ENCODE assay signal across 1 cellular context in genomic region chr5:122846051-122846567, GRCh38.
TF ChIP-seq lines count a peak whose summit lies in the region.

No MANE protein-coding gene starts in this region.

TF ChIP-seq in HepG2, 621 proteins besides CTCF, POLR2A, EP300 and RAD21 (continued from another document and continues in another):
- TF ChIP-seq ZNF333 (CRISPR knock-in tag; IDR thresholded peaks at IDR 0.05; ENCODE audit: borderline replicate concordance) (no peak), NR2F1 (CRISPR knock-in tag; IDR thresholded peaks at IDR 0.05) (no peak), PRPF4 (IDR thresholded peaks at IDR 0.05; ENCODE audit: low read depth, low read length, poor library complexity, severe bottlenecking) (no peak), FOXA1 (IDR thresholded peaks at IDR 0.05) (no peak), FOXA1 (CRISPR knock-in tag; IDR thresholded peaks at IDR 0.05) (peak; percentile 7; the same call in 1 of the 2 replicates), ZNF367 (CRISPR knock-in tag; IDR thresholded peaks at IDR 0.05; ENCODE audit: borderline replicate concordance) (no peak), REXO4 (CRISPR knock-in tag; IDR thresholded peaks at IDR 0.05; ENCODE audit: borderline replicate concordance) (no peak), ZNF513 (CRISPR knock-in tag; conservative IDR thresholded peaks at IDR 0.05) (no peak), RFXANK (CRISPR knock-in tag; IDR thresholded peaks at IDR 0.05) (no peak), ZNF550 (CRISPR knock-in tag; IDR thresholded peaks at IDR 0.05; ENCODE audit: borderline replicate concordance) (no peak), ZBTB8A (CRISPR knock-in tag; IDR thresholded peaks at IDR 0.05; ENCODE audit: borderline replicate concordance, low read depth) (no peak), ZNF746 (CRISPR knock-in tag; IDR thresholded peaks at IDR 0.05) (no peak), PRMT3 (CRISPR knock-in tag; IDR thresholded peaks at IDR 0.05; ENCODE audit: borderline replicate concordance, low read depth) (no peak), ZNF451 (CRISPR knock-in tag; IDR thresholded peaks at IDR 0.05) (no peak), ZFX (CRISPR knock-in tag; IDR thresholded peaks at IDR 0.05; ENCODE audit: low read depth) (no peak), GTF3A (CRISPR knock-in tag; conservative IDR thresholded peaks at IDR 0.05) (no peak), SPEN (CRISPR knock-in tag; IDR thresholded peaks at IDR 0.05; ENCODE audit: low read depth) (no peak), ZNF782 (CRISPR knock-in tag; IDR thresholded peaks at IDR 0.05; ENCODE audit: borderline replicate concordance) (no peak), CSRNP1 (CRISPR knock-in tag; IDR thresholded peaks at IDR 0.05) (no peak), MNT (IDR thresholded peaks at IDR 0.05) (no peak), STAT5B (CRISPR knock-in tag; IDR thresholded peaks at IDR 0.05) (no peak), ZNF264 (CRISPR knock-in tag; IDR thresholded peaks at IDR 0.05) (no peak), SRSF9 (IDR thresholded peaks at IDR 0.05; ENCODE audit: borderline replicate concordance, insufficient read depth, low read depth, low read length, poor library complexity, severe bottlenecking) (no peak), ZNF546 (CRISPR knock-in tag; conservative IDR thresholded peaks at IDR 0.05) (no peak), NR2F2 (IDR thresholded peaks at IDR 0.05; ENCODE audit: borderline replicate concordance, low read depth) (0 out of 2 replicates have a peak, but pooled peaks have one; percentile 32), ATRX (CRISPR knock-in tag; IDR thresholded peaks at IDR 0.05; ENCODE audit: borderline replicate concordance) (no peak), TIGD3 (CRISPR knock-in tag; IDR thresholded peaks at IDR 0.05; ENCODE audit: borderline replicate concordance) (0 out of 2 replicates have a peak, but pooled peaks have one; percentile 35), ZNF776 (CRISPR knock-in tag; IDR thresholded peaks at IDR 0.05) (no peak), POLR2G (IDR thresholded peaks at IDR 0.05; ENCODE audit: low read depth, low read length) (no peak), FOSL1 (CRISPR knock-in tag; IDR thresholded peaks at IDR 0.05; ENCODE audit: borderline replicate concordance) (no peak), ZBTB33 (CRISPR knock-in tag; IDR thresholded peaks at IDR 0.05) (no peak), ASH2L (IDR thresholded peaks at IDR 0.05; ENCODE audit: insufficient read length, low read depth, low read length) (peak; percentile 29), ZNF224 (CRISPR knock-in tag; IDR thresholded peaks at IDR 0.05) (no peak), GTF2F1 (IDR thresholded peaks at IDR 0.05; ENCODE audit: low read length) (no peak), ZMYM4 (CRISPR knock-in tag; IDR thresholded peaks at IDR 0.05) (no peak), HDAC6 (IDR thresholded peaks at IDR 0.05; ENCODE audit: low read depth, low read length) (no peak), ZNF737 (CRISPR knock-in tag; IDR thresholded peaks at IDR 0.05; ENCODE audit: borderline replicate concordance) (no peak), JUN (CRISPR knock-in tag; IDR thresholded peaks at IDR 0.05) (no peak), EEA1 (CRISPR knock-in tag; IDR thresholded peaks at IDR 0.05; ENCODE audit: borderline replicate concordance) (no peak), RFX5 (IDR thresholded peaks at IDR 0.05; ENCODE audit: low read depth, low read length) (no peak), AGO1 (IDR thresholded peaks at IDR 0.05; ENCODE audit: low read depth, low read length, poor library complexity, severe bottlenecking) (no peak), MYPOP (CRISPR knock-in tag; IDR thresholded peaks at IDR 0.05) (no peak), ZNF644 (CRISPR knock-in tag; IDR thresholded peaks at IDR 0.05; ENCODE audit: low read depth) (no peak), AHDC1 (CRISPR knock-in tag; IDR thresholded peaks at IDR 0.05; ENCODE audit: borderline replicate concordance) (peak; percentile 31; the same call in 1 of the 2 replicates), SNRNP70 (IDR thresholded peaks at IDR 0.05; ENCODE audit: low read depth, low read length) (no peak), SOX6 (IDR thresholded peaks at IDR 0.05) (no peak), SOX6 (CRISPR knock-in tag; IDR thresholded peaks at IDR 0.05) (peak; percentile 43), NFYC (CRISPR knock-in tag; IDR thresholded peaks at IDR 0.05) (no peak), MAFG (CRISPR knock-in tag; IDR thresholded peaks at IDR 0.05) (no peak), ZC3H4 (CRISPR knock-in tag; IDR thresholded peaks at IDR 0.05; ENCODE audit: borderline replicate concordance) (no peak), ZMAT5 (CRISPR knock-in tag; IDR thresholded peaks at IDR 0.05; ENCODE audit: borderline replicate concordance, low read depth) (no peak), ATF5 (CRISPR knock-in tag; IDR thresholded peaks at IDR 0.05; ENCODE audit: low read depth) (no peak), DNMT1 (CRISPR knock-in tag; IDR thresholded peaks at IDR 0.05) (no peak), E2F2 (CRISPR knock-in tag; IDR thresholded peaks at IDR 0.05; ENCODE audit: borderline replicate concordance) (no peak), MBD4 (IDR thresholded peaks at IDR 0.05; ENCODE audit: borderline replicate concordance, low read length) (no peak)
